Comparison of ENCODE assay signal across 8 cellular contexts in the genomic region with DNA sequence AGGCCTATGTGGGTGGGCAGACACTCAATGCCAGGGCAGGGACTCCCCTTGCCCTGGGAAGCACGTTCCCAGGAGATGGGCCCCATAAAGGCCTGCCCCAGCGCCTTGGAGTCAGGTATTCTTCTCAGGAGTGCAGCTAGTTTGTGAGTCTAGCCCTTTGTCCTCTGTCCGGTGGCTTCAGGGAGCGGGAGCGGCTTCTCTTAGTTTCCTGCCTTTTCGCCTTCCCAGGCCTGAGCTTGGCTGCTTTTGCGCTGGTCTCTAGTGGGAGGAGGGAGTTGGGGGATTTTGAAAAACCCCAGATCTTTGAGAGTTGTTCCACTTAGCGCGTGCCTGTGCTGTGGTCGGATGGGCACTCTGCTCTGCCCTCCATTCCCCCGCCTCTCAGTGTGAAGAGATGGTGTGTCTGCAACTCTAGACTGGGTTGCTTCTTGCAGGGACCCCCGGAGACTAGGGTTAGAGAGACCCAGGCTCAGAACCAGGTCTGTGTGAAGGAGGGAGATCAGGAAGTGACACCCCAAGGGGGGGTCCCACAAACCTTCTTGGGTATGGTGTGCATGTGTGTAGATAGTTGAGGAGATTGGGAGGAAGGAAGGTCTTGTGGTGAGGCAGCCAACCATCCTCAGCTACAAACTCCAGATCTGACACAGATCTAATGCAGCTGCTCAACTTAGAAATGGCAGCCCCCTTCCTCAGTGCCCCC. TPM values are rescaled to one million over a fixed set of nuclear protein-coding genes. Genes with fewer than 3 reads are reported as not detected.
A peak's percentile ranks its signal among the peaks of the same experiment; 100 is the strongest.
DNase-seq lines count a peak whose midpoint lies in the region; ATAC-seq, FAIRE-seq and TF ChIP-seq lines count a peak whose summit lies in the region.

No MANE protein-coding gene starts in this region.

- peaks cover 61% of the 10 kb centered on the region for H3K79me2 ChIP-seq in K562 (ENCODE audit: control insufficient read depth, insufficient read depth, low read length)

- peak overlapping the region; percentile 68 for H3K4me3 ChIP-seq in CD8-positive, alpha-beta T cell (ENCODE audit: low read depth, low read length)
- peak overlapping the region; percentile 74 for H3K4me3 ChIP-seq in K562
- H3K4me3 ChIP-seq in stomach, result peak overlapping the region; percentile 74 to 91 (median 82)

- TF ChIP-seq EP300 in K562 (IDR thresholded peaks at IDR 0.05; ENCODE audit: low read length), result no peak
- no peak for TF ChIP-seq EP300 in stomach (IDR thresholded peaks at IDR 0.05)

- peak overlapping the region; percentile 65 to 94 for H3K9ac ChIP-seq in K562 (ENCODE audit: insufficient read depth in 1 of 2, low read depth in 2 of 2, low read length in 2 of 2)

- no peaks in the 10 kb centered on the region for H3K36me3 ChIP-seq in CD8-positive, alpha-beta T cell (ENCODE audit: insufficient read depth, low read length)
- H3K36me3 ChIP-seq in K562 (ENCODE audit: control insufficient read depth, insufficient read depth, low read length), result peaks cover 9% of the 10 kb centered on the region; the same call in 2 of the 3 replicates
- H3K36me3 ChIP-seq in stomach, result no peaks in the 10 kb centered on the region

- no peaks in the 10 kb centered on the region for H3K27me3 ChIP-seq in CD8-positive, alpha-beta T cell (ENCODE audit: insufficient read depth, low read length)
- H3K27me3 ChIP-seq in K562 (ENCODE audit: control insufficient read depth in 2 of 2, insufficient read depth in 2 of 2, low read length in 2 of 2) (no peaks in the 10 kb centered on the region), layer of hippocampus (ENCODE audit: control insufficient read depth, insufficient read depth, low read length) (no peaks in the 10 kb centered on the region), stomach (no peaks in the 10 kb centered on the region)

- no TSS peak for BruUV-seq in K562 (replicated peaks; lab: Mats Ljungman, UMichigan)

- H4K20me1 ChIP-seq in K562 (replicated peaks; ENCODE audit: control insufficient read depth, insufficient read depth, low read length), result peaks cover 19% of the 10 kb centered on the region

- TF ChIP-seq RAD21 in K562 (CRISPR knock-in tag; conservative IDR thresholded peaks at IDR 0.05 in 1 of 2, IDR thresholded peaks at IDR 0.05 in 1 of 2), result no peak

- H3K36me3 Mint-ChIP-seq in CD8-positive, alpha-beta T cell, result peaks cover 19% of the 10 kb centered on the region

- no peaks in the 10 kb centered on the region for H3K9me3 ChIP-seq in CD8-positive, alpha-beta T cell (ENCODE audit: low read length)
- H3K9me3 ChIP-seq in K562 (replicated peaks; ENCODE audit: control insufficient read depth, insufficient read depth, low read depth, low read length) (no peaks in the 10 kb centered on the region), stomach (no peaks in the 10 kb centered on the region)

- H3K27ac Mint-ChIP-seq in CD8-positive, alpha-beta T cell, result peak overlapping the region; percentile 91

- no peak for FAIRE-seq in K562 (lab: Jason Lieb, UNC)

- peaks cover 78% of the 10 kb centered on the region for H3K4me1 Mint-ChIP-seq in CD8-positive, alpha-beta T cell (ENCODE audit: low read depth)

- TF ChIP-seq POLR2A in K562 (conservative IDR thresholded peaks at IDR 0.05) (no peak), stomach (IDR thresholded peaks at IDR 0.05) (no peak)

- peaks cover 75% of the 10 kb centered on the region for H3K4me1 ChIP-seq in CD8-positive, alpha-beta T cell (ENCODE audit: insufficient read depth, low read length)
- H3K4me1 ChIP-seq in K562 (replicated peaks in 1 of 2; ENCODE audit: control insufficient read depth in 2 of 2, insufficient read depth in 2 of 2, low read length in 2 of 2) (peaks cover 42 to 55% of the 10 kb centered on the region in 2 experiments), stomach (peaks cover 51 to 73% (median 68%) of the 10 kb centered on the region in 4 donors)

- in situ Hi-C loops in K562 (cut with MboI), result no loop called here

- peak overlapping the region; percentile 60 for H3K27ac ChIP-seq in CD8-positive, alpha-beta T cell (ENCODE audit: low read depth, low read length)
- H3K27ac ChIP-seq in K562 (ENCODE audit: extremely low read depth, low read depth, low read length), result peak overlapping the region; percentile 86; the same call in 1 of the 3 replicates
- peak overlapping the region; percentile 95 for H3K27ac ChIP-seq in layer of hippocampus (ENCODE audit: low read depth, low read length)
- H3K27ac ChIP-seq in stomach, result peak overlapping the region; percentile 93 to 98 (median 96)

- TF ChIP-seq CTCF in CD8-positive, alpha-beta T cell (IDR thresholded peaks at IDR 0.05), result no peak
- TF ChIP-seq CTCF in K562 (IDR thresholded peaks at IDR 0.05 in 2 of 3, conservative IDR thresholded peaks at IDR 0.05 in 1 of 3; ENCODE audit: insufficient read depth in 2 of 3, low read depth in 1 of 3, low read length in 3 of 3), result no peak
- TF ChIP-seq CTCF in stomach (IDR thresholded peaks at IDR 0.05), result no peak

- no peaks in the 10 kb centered on the region for H3K27me3 Mint-ChIP-seq in CD8-positive, alpha-beta T cell (ENCODE audit: low read depth)

- 66% methylated on average over 12 of the region's 12 CpGs for WGBS in K562 (ENCODE audit: insufficient coverage, low coverage, missing lambda C conversion rate)
- 16 to 24% (median 18%) methylated on average over 11 to 12 of the region's 12 CpGs for WGBS in stomach, 5 donors

- H3K4me3 Mint-ChIP-seq in CD8-positive, alpha-beta T cell, result peak overlapping the region; percentile 82

- DNase-seq in CD8-positive, alpha-beta T cell, result peak in 6 of 7 experiments; percentile 35 to 73 (median 52)
- peak; percentile 2 for DNase-seq in NCI-H69 (lab: John Stamatoyannopoulos, UW)
- no peak for DNase-seq in K562 (ENCODE audit: extremely low read depth in 1 of 4, low spot score in 3 of 4)
- no peak for DNase-seq in stomach
- DNase-seq in putamen (ENCODE audit: low spot score), result no peak

- CTCF ChIA-PET in CD8-positive, alpha-beta T cell (lab: Charles Lee), result interaction anchor here (0.8 to 9.7 kb wide), 8 partner anchors 9 to 204 kb away, joined by 3 to 165 read pairs (median 54); partner anchors contain the start of gene LPIN3
- CTCF ChIA-PET in K562 (lab: Yijun Ruan, JAX; ENCODE audit: low intra/inter-chr PET ratio), result no interaction called here

- ATAC-seq in CD8-positive, alpha-beta T cell, result peak; percentile 11
- ATAC-seq in K562 (no peak), GM21390 (IDR thresholded peaks at IDR 0.05; ENCODE audit: unreplicated experiment) (no peak), HG02763 (IDR thresholded peaks at IDR 0.05; ENCODE audit: unreplicated experiment) (no peak)

- no peaks in the 10 kb centered on the region for H3K9me3 Mint-ChIP-seq in CD8-positive, alpha-beta T cell

- H3K9me1 ChIP-seq in K562 (ENCODE audit: control insufficient read depth, insufficient read depth, low read length), result no peaks in the 10 kb centered on the region

- POLR2A ChIA-PET in CD8-positive, alpha-beta T cell (lab: Charles Lee), result interaction anchor here (0.9 to 14.1 kb wide), 8 partner anchors 8 to 179 kb away, joined by 3 to 317 read pairs (median 4); partner anchors contain the start of gene ZHX3
- POLR2A ChIA-PET in K562 (lab: Yijun Ruan, JAX), result interaction anchor here (0.6 to 1.6 kb wide), 3 partner anchors 11 to 697 kb away, joined by 3 to 12 read pairs (median 5); no protein-coding TSS in a partner anchor

- H2AFZ ChIP-seq in K562 (ENCODE audit: low read depth, low read length), result no peak overlapping the region

- intact Hi-C loops in CD8-positive, alpha-beta T cell (cut with DNase I, micrococcal nuclease), result loop anchor here (1.0 to 10.0 kb wide), 6 partner anchors 11 to 554 kb away; partner anchors contain the start of gene CHD6 (in 2 of the 2)
- intact Hi-C loops in K562 (cut with micrococcal nuclease) (no loop called here), stomach (cut with DNase I; ENCODE audit: low total_unique reads) (no loop called here)

- peak overlapping the region; percentile 81 for H3K4me2 ChIP-seq in K562 (ENCODE audit: insufficient read depth, low read length)

TF ChIP-seq in K562, 482 proteins besides CTCF, POLR2A, EP300 and RAD21 (continues in another document):
- TF ChIP-seq, protein P1, sequence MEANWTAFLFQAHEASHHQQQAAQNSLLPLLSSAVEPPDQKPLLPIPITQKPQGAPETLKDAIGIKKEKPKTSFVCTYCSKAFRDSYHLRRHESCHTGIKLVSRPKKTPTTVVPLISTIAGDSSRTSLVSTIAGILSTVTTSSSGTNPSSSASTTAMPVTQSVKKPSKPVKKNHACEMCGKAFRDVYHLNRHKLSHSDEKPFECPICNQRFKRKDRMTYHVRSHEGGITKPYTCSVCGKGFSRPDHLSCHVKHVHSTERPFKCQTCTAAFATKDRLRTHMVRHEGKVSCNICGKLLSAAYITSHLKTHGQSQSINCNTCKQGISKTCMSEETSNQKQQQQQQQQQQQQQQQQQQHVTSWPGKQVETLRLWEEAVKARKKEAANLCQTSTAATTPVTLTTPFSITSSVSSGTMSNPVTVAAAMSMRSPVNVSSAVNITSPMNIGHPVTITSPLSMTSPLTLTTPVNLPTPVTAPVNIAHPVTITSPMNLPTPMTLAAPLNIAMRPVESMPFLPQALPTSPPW (CRISPR knock-in tag; IDR thresholded peaks at IDR 0.05), result 0 out of 2 replicates have a peak, but pooled peaks have one; percentile 8
- TF ChIP-seq RHOXF2B (CRISPR knock-in tag; conservative IDR thresholded peaks at IDR 0.05), result no peak

RNA-seq across cellular contexts. Expression of gene PLCG1, which starts 1.3 kb away (rescaled TPM):
- 100 to 1,000 TPM; 335 to 366 TPM for total RNA-seq in CD8-positive, alpha-beta T cell
- 213 and 380 TPM in 2 replicates for total RNA-seq in K562 (2011; cell fraction: chromatin; rRNA removed; ENCODE audit: low replicate concordance)
- total RNA-seq in K562 (2011; cell fraction: nucleolus; rRNA removed), result 184 and 191 TPM in 2 replicates
- total RNA-seq in K562 (2011; cell fraction: nucleoplasm; rRNA removed), result 147 and 176 TPM in 2 replicates
- 34.8 and 38.7 TPM in 2 replicates for total RNA-seq in K562 (2014; rRNA removed)
- total RNA-seq in K562 (2014; rRNA removed; fragmentation: Illumina TruSeq; extraction: Trizol), result 15.2 and 23.7 TPM in 2 replicates
- total RNA-seq in K562 (2015; rRNA removed; fragmentation: Illumina TruSeq; extraction: Trizol), result 32.5 and 33.3 TPM in 2 replicates
- total RNA-seq in K562 (2021), result 48.2 and 67.0 TPM in 2 replicates
- 34.9 and 50.1 TPM in 2 replicates for polyA plus RNA-seq in K562 (2011; rRNA removed)
- polyA plus RNA-seq in K562 (2011; cell fraction: cytosol; rRNA removed), result 29.1 and 35.8 TPM in 2 replicates
- polyA plus RNA-seq in K562 (2011; cell fraction: nucleus; rRNA removed), result 231 and 271 TPM in 2 replicates
- polyA plus RNA-seq in K562 (2012), result 31.2 and 36.7 TPM in 2 replicates
- 44.1 and 44.6 TPM in 2 replicates for polyA plus RNA-seq in K562 (2014; fragmentation: Illumina TruSeq; extraction: Trizol)
- polyA plus RNA-seq in K562 (2014; fragmentation: Nextera tagmentation; extraction: Ambion mirVana), result 1 to 10 TPM; 1.7 to 2.2 TPM
- 41.4 and 52.9 TPM in 2 replicates for polyA plus RNA-seq in K562 (2014; rRNA removed)
- 32.4 and 38.5 TPM in 2 replicates for polyA minus RNA-seq in K562 (2011; rRNA and poly(A)+ RNA removed)
- polyA minus RNA-seq in K562 (2011; cell fraction: cytosol; rRNA and poly(A)+ RNA removed), result 38.3 and 50.8 TPM in 2 replicates
- 61.9 and 82.2 TPM in 2 replicates for polyA minus RNA-seq in K562 (2011; cell fraction: nucleus; rRNA and poly(A)+ RNA removed)
- 100 to 1,000 TPM in 2 of 5 donors, 10 to 100 TPM in 3; 37.9 to 576 (median 86.1) TPM for total RNA-seq in stomach
- polyA plus RNA-seq in stomach, result 10 to 100 TPM; 16.3 to 32.9 (median 17.5) TPM

Comparison
In these comparisons a context has a peak if more than half of its experiments do, and no peak if none do; other contexts are left out.
1. DNase-seq: peak in CD8-positive, alpha-beta T cell (6 of 7) and NCI-H69 (single experiment); none in K562 (0 of 4), stomach (single experiment) and putamen (single experiment).
2. intact Hi-C loops: an anchor here in CD8-positive, alpha-beta T cell (1.0 to 10.0 kb wide); none called in K562 and stomach.
3. Peak in every context shown above with its lines, with median percentiles within 50 percentile points of each other: H3K27ac ChIP-seq and H3K4me3 ChIP-seq.